Comparison of ENCODE assay signal across 16 cellular contexts in the genomic region with DNA sequence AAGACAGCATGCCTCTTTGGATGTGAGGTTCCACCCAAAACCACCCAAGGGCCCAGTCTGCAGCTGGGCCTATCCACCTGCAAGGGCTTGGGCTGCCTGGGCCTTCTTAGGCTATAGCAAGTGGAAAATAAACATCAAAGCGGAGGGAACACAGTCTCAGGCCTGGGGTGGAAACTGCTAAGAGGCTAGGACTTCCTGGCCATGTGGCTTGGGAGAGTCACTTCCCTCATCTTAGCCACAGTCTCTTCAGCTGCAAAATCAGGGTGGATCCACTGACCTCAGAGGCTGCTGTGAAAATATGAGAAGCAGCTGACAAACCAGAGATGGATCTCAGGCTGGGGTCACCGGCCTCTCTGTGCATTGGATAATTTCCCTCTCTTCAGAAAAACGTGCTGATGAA. TPM values are rescaled to one million over a fixed set of nuclear protein-coding genes. Genes with fewer than 3 reads are reported as not detected.
DNase-seq lines count a peak whose midpoint lies in the region; ATAC-seq, FAIRE-seq and TF ChIP-seq lines count a peak whose summit lies in the region.
"Had no signal": no experiment of that assay in that cellular context is flagged by ENCODE, and none has a peak within 500 bp of the region (broad histone marks: within the 10 kb centered on the region; RNA-seq: fewer than 3 reads in every experiment).

No MANE protein-coding gene starts in this region.

- H3K27ac Mint-ChIP-seq in activated T-helper 17 cell treated with anti-CD3 and anti-CD28 coated beads, Interleukin-2, amount 50 U/mL, for 72 hours, result peak overlapping the region; percentile 2

- no peak overlapping the region for H2AK5ac ChIP-seq in mesendoderm (ENCODE audit: low read length)

- H3K36me3 Mint-ChIP-seq in activated T-helper 17 cell treated with anti-CD3 and anti-CD28 coated beads, Interleukin-2, amount 50 U/mL, for 72 hours (ENCODE audit: low read depth), result peaks cover 43% of the 10 kb centered on the region

- DNase-seq in EH (ENCODE audit: low read depth) (peak; percentile 26), GM12892 (ENCODE audit: insufficient read length) (no peak), NCI-H345 (lab: John Stamatoyannopoulos, UW) (no peak), mesendoderm (no peak)
- DNase-seq: midbrain, retina, thyroid gland had no signal

- H4K5ac ChIP-seq in mesendoderm (ENCODE audit: low read length), result no peak overlapping the region

- no peak overlapping the region for H3K4ac ChIP-seq in mesendoderm (ENCODE audit: low read depth, low read length)

- no peaks in the 10 kb centered on the region for H4K20me1 ChIP-seq in Loucy (ENCODE audit: insufficient read depth, low read length, poor library complexity, severe bottlenecking)

- H3F3A ChIP-seq in Loucy (ENCODE audit: low read depth), result no peaks in the 10 kb centered on the region

- no peak for FAIRE-seq in GM12892 (lab: Jason Lieb, UNC)
- FAIRE-seq: D721Med, H54, RCC 7860 had no signal

- no peak for TF ChIP-seq POLR2A in GM12892 (IDR thresholded peaks at IDR 0.05; ENCODE audit: low read depth, low read length)

- H3K9me2 ChIP-seq in Loucy (replicated peaks; ENCODE audit: low read depth, low read length), result no peaks in the 10 kb centered on the region

- peak overlapping the region; percentile 46 for H3K9ac ChIP-seq in Loucy (ENCODE audit: low read depth, low read length, poor library complexity, severe bottlenecking)
- no peak overlapping the region for H3K9ac ChIP-seq in mesendoderm (ENCODE audit: low read length)

- H3K79me2 ChIP-seq in Loucy (ENCODE audit: insufficient read depth, low read length) (peaks cover 13% of the 10 kb centered on the region), mesendoderm (ENCODE audit: control insufficient read depth, insufficient read depth, low read length) (peaks cover 45% of the 10 kb centered on the region)

- H3K36me3 ChIP-seq in Loucy (ENCODE audit: insufficient read depth, low read length), result peaks cover 25% of the 10 kb centered on the region; the same call in 1 of the 2 replicates
- peaks cover 91% of the 10 kb centered on the region for H3K36me3 ChIP-seq in neutrophil
- peaks cover 15% of the 10 kb centered on the region for H3K36me3 ChIP-seq in mesendoderm (ENCODE audit: control insufficient read depth, insufficient read depth, low read length)

- H3K4me1 ChIP-seq in Loucy (ENCODE audit: insufficient read depth, low read length, poor library complexity, severe bottlenecking) (peaks cover 29% of the 10 kb centered on the region), neutrophil (ENCODE audit: control insufficient read depth in 1 of 2, insufficient read depth in 1 of 2, low read depth in 1 of 2, low read length in 1 of 2) (peaks cover 6 to 7% of the 10 kb centered on the region in 2 experiments), mesendoderm (ENCODE audit: control insufficient read depth, low read depth, low read length) (no peaks in the 10 kb centered on the region)

- H3K23ac ChIP-seq in mesendoderm (ENCODE audit: low read length), result no peak overlapping the region

- no peak overlapping the region for H3K4me3 Mint-ChIP-seq in activated T-helper 17 cell treated with anti-CD3 and anti-CD28 coated beads, Interleukin-2, amount 50 U/mL, for 72 hours

- no peak overlapping the region; the same call in 1 of the 2 replicates for H2AFZ ChIP-seq in Loucy (ENCODE audit: low read length)

- H3K9me3 ChIP-seq in Loucy (ENCODE audit: insufficient read depth, low read depth, low read length), result no peaks in the 10 kb centered on the region
- no peaks in the 10 kb centered on the region for H3K9me3 ChIP-seq in neutrophil
- H3K9me3 ChIP-seq: thyroid gland had no signal

- H2BK120ac ChIP-seq in mesendoderm (ENCODE audit: low read depth, low read length), result no peak overlapping the region

- TF ChIP-seq CTCF in Loucy (conservative IDR thresholded peaks at IDR 0.05; ENCODE audit: low read length) (no peak), neutrophil (IDR thresholded peaks at IDR 0.05) (no peak)

- H3K9me3 Mint-ChIP-seq in activated T-helper 17 cell treated with anti-CD3 and anti-CD28 coated beads, Interleukin-2, amount 50 U/mL, for 72 hours, result no peaks in the 10 kb centered on the region
- H3K9me3 Mint-ChIP-seq: IgD-negative memory B cell had no signal

- H3K27ac ChIP-seq in neutrophil (peak overlapping the region; percentile 49), mesendoderm (ENCODE audit: low read depth, low read length) (no peak overlapping the region)

- no peak overlapping the region for H3K18ac ChIP-seq in mesendoderm (ENCODE audit: low read length)

- peak; percentile 42 for ATAC-seq in activated T-helper 17 cell treated with anti-CD3 and anti-CD28 coated beads, Interleukin-2, amount 50 U/mL, for 72 hours (replicated peaks)
- no peak for ATAC-seq in HG03159 (IDR thresholded peaks at IDR 0.05; ENCODE audit: unreplicated experiment)
- ATAC-seq: esophagus mucosa had no signal

- H3K27me3 ChIP-seq in Loucy (ENCODE audit: insufficient read depth, low read length, poor library complexity, severe bottlenecking) (no peaks in the 10 kb centered on the region), neutrophil (no peaks in the 10 kb centered on the region), mesendoderm (ENCODE audit: insufficient read depth, low read length, poor library complexity) (no peaks in the 10 kb centered on the region)
- H3K27me3 ChIP-seq: thyroid gland had no signal

- H2BK5ac ChIP-seq in mesendoderm (ENCODE audit: low read length), result no peak overlapping the region

- H3K4me2 ChIP-seq in Loucy (ENCODE audit: low read depth, low read length, poor library complexity, severe bottlenecking) (peak overlapping the region; percentile 35), mesendoderm (ENCODE audit: low read length) (no peak overlapping the region)

- H3K4me1 Mint-ChIP-seq in activated T-helper 17 cell treated with anti-CD3 and anti-CD28 coated beads, Interleukin-2, amount 50 U/mL, for 72 hours, result peaks cover 18% of the 10 kb centered on the region

- WGBS in mesendoderm (ENCODE audit: extremely low coverage, insufficient coverage, low lambda C conversion rate), result no CpG with 5 or more reads among the region's 3 CpGs

- H3K79me1 ChIP-seq in mesendoderm (ENCODE audit: low read length), result peaks cover 31% of the 10 kb centered on the region

- H3K56ac ChIP-seq in mesendoderm (ENCODE audit: low read length), result no peak overlapping the region

- no peaks in the 10 kb centered on the region for H3K27me3 Mint-ChIP-seq in activated T-helper 17 cell treated with anti-CD3 and anti-CD28 coated beads, Interleukin-2, amount 50 U/mL, for 72 hours
- H3K27me3 Mint-ChIP-seq: IgD-negative memory B cell had no signal

- H3K4me3 ChIP-seq in Loucy (ENCODE audit: low read length, poor library complexity, severe bottlenecking) (no peak overlapping the region), neutrophil (ENCODE audit: low read depth in 1 of 2, low read length in 1 of 2) (no peak overlapping the region), mesendoderm (ENCODE audit: low read length) (no peak overlapping the region)
- H3K4me3 ChIP-seq: thyroid gland had no signal

- no peak overlapping the region for H4K8ac ChIP-seq in mesendoderm (ENCODE audit: low read depth, low read length)

- H2BK15ac ChIP-seq in mesendoderm (replicated peaks; ENCODE audit: low read depth), result no peak overlapping the region

RNA-seq across cellular contexts. Expression of gene TFIP11, which starts 30.6 kb away (rescaled TPM):
- 10 to 100 TPM; 44.8 to 50.4 TPM for total RNA-seq in activated T-helper 17 cell treated with anti-CD3 and anti-CD28 coated beads, Interleukin-2, amount 50 U/mL, for 72 hours
- 17.2 TPM for polyA plus RNA-seq in GM12892 (2012; ENCODE audit: missing spikeins)
- polyA plus RNA-seq in mesendoderm (2013, experiment 1 of 2), result 17.8 TPM
- 17.8 TPM for polyA plus RNA-seq in mesendoderm (2013, experiment 2 of 2)

RNA-seq across cellular contexts. Expression of gene TPST2, which starts 47.1 kb away (rescaled TPM):
- total RNA-seq in activated T-helper 17 cell treated with anti-CD3 and anti-CD28 coated beads, Interleukin-2, amount 50 U/mL, for 72 hours, result 10 to 100 TPM; 23.2 to 27.5 TPM
- polyA plus RNA-seq in GM12892 (2012; ENCODE audit: missing spikeins), result 12.9 TPM
- 60.8 TPM for polyA plus RNA-seq in mesendoderm (2013, experiment 1 of 2)
- polyA plus RNA-seq in mesendoderm (2013, experiment 2 of 2), result 59.3 TPM

RNA-seq across cellular contexts. Expression of gene SRRD, which starts 59.2 kb away (rescaled TPM):
- total RNA-seq in activated T-helper 17 cell treated with anti-CD3 and anti-CD28 coated beads, Interleukin-2, amount 50 U/mL, for 72 hours, result 10 to 100 TPM; 22.2 to 40.3 TPM
- polyA plus RNA-seq in GM12892 (2012; ENCODE audit: missing spikeins), result 23.0 TPM
- polyA plus RNA-seq in mesendoderm (2013, experiment 1 of 2), result 17.7 TPM
- polyA plus RNA-seq in mesendoderm (2013, experiment 2 of 2), result 18.1 TPM

RNA-seq across cellular contexts. Expression of gene HPS4, which starts 59.2 kb away (rescaled TPM):
- total RNA-seq in activated T-helper 17 cell treated with anti-CD3 and anti-CD28 coated beads, Interleukin-2, amount 50 U/mL, for 72 hours, result 10 to 100 TPM; 36.4 to 56.3 TPM
- 25.8 TPM for polyA plus RNA-seq in GM12892 (2012; ENCODE audit: missing spikeins)
- polyA plus RNA-seq in mesendoderm (2013, experiment 1 of 2), result 20.0 TPM
- polyA plus RNA-seq in mesendoderm (2013, experiment 2 of 2), result 19.1 TPM
